Comparison of ENCODE assay signal across 26 cellular contexts in the genomic region with DNA sequence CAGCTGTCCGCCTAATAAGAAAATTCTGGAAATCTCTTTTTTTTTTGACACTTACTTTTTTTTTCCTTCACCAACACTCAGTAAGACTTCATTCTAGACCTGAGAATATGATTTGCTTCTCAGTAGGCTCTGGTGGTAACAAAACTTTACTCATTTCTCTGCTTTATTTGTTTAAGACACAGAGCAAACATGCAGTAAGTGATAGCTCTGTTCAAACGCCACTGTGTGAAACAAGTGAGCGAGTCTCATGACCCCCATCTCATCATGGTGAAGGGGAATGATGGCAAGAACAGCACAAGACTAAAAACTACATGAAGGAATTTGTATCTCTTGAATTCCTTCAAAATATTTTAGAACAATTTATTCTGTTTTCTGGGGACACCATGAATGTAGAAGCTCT.
DNase-seq lines count a peak whose midpoint lies in the region; ATAC-seq, FAIRE-seq and TF ChIP-seq lines count a peak whose summit lies in the region.
"Had no signal": no experiment of that assay in that cellular context is flagged by ENCODE, and none has a peak within 500 bp of the region (broad histone marks: within the 10 kb centered on the region; RNA-seq: fewer than 3 reads in every experiment).

No MANE protein-coding gene starts in this region.

- no TSS peak for BruUV-seq in HepG2 (replicated peaks; lab: Mats Ljungman, UMichigan)

- CTCF ChIA-PET in HepG2 (lab: Yijun Ruan, JAX; ENCODE audit: low intra/inter-chr PET ratio, low total read pairs) = no interaction called here

- WGBS in HepG2 (ENCODE audit: low lambda C conversion rate) = 24% methylated on average over 3 of the region's 3 CpGs
- WGBS in right lobe of liver (ENCODE audit: insufficient coverage, low coverage, low lambda C conversion rate, missing lambda C conversion rate) = 39% methylated on average over 3 of the region's 3 CpGs

- no peak overlapping the region for H3K9ac ChIP-seq in HepG2 (ENCODE audit: insufficient read depth, low read depth, low read length)
- H3K9ac ChIP-seq: BLaER1 had no signal

- H3K4me2 ChIP-seq in HepG2 (ENCODE audit: low read depth, low read length) = no peak overlapping the region
- H3K4me2 ChIP-seq: BLaER1, GM23338 had no signal

- H3K27me3 ChIP-seq in HepG2 (ENCODE audit: control insufficient read depth in 1 of 2, insufficient read depth in 2 of 2, low read length in 2 of 2) = no peaks in the 10 kb centered on the region; a peak in 1 of 5 replicates
- no peaks in the 10 kb centered on the region for H3K27me3 ChIP-seq in right lobe of liver
- H3K27me3 ChIP-seq: BLaER1, SJSA1 had no signal

- no peak for FAIRE-seq in HepG2 (lab: Jason Lieb, UNC)
- FAIRE-seq: D721Med, G401.6, GM12878 had no signal

- DNase-seq in HepG2 (ENCODE audit: low spot score) (peak; percentile 8), right lobe of liver (no peak), NCI-H345 treated with DMSO at 0.1 percent for 48 hours (lab: John Stamatoyannopoulos, UW; ENCODE audit: unreplicated experiment) (peak; percentile 3), NCI-H748 treated with DMSO at 0.1 percent for 48 hours (lab: John Stamatoyannopoulos, UW) (peak; percentile 19), GF-D8 (lab: John Stamatoyannopoulos, UW) (no peak), cardiac septum (ENCODE audit: low spot score) (no peak), hippocampal formation (lab: John Stamatoyannopoulos, UW) (no peak)
- DNase-seq: CD4-positive, CD25-positive, alpha-beta regulatory T cell; H9; Karpas-422; NCI-H1092 treated with DMSO at 0.1 percent for 48 hours; NCI-H1436 treated with DMSO at 0.1 percent for 48 hours; NCI-H2029; NCI-H2171; NCI-H446; NCI-H774; Right ventricle myocardium superior; RPMI8226; T-helper 2 cell had no signal

- H3K27ac ChIP-seq in HepG2 (ENCODE audit: extremely low read length, insufficient read depth, low read length) (no peak overlapping the region), right lobe of liver (no peak overlapping the region)
- H3K27ac ChIP-seq: BLaER1, HL-60, SJSA1 had no signal

- TF ChIP-seq POLR2A in HepG2 (IDR thresholded peaks at IDR 0.05; ENCODE audit: insufficient read depth in 1 of 2, low read depth in 2 of 2, low read length in 2 of 2) = no peak
- no peak for TF ChIP-seq POLR2A in right lobe of liver (IDR thresholded peaks at IDR 0.05)

- no peak for TF ChIP-seq RAD21 in HepG2 (CRISPR knock-in tag; IDR thresholded peaks at IDR 0.05)

- ATAC-seq in HepG2 = peak; percentile 51; the same call in 1 of the 3 replicates
- ATAC-seq in right lobe of liver = no peak
- ATAC-seq: GM12878, GM23338 had no signal

- H3K36me3 ChIP-seq in HepG2 (replicated peaks in 1 of 2; ENCODE audit: control insufficient read depth in 1 of 2, insufficient read depth in 2 of 2, low read length in 2 of 2) (no peaks in the 10 kb centered on the region), right lobe of liver (no peaks in the 10 kb centered on the region)
- H3K36me3 ChIP-seq: BLaER1, SJSA1 had no signal

- intact Hi-C loops in HepG2 (cut with micrococcal nuclease; ENCODE audit: unreplicated experiment) = no loop called here
- intact Hi-C loops in right lobe of liver (cut with DNase I) = no loop called here
- intact Hi-C loops in cardiac septum (cut with DNase I) = no loop called here

- no peaks in the 10 kb centered on the region for H3K79me2 ChIP-seq in HepG2 (ENCODE audit: insufficient read depth, low read length)

- H3K9me3 ChIP-seq in HepG2 (ENCODE audit: low read length) = no peaks in the 10 kb centered on the region
- H3K9me3 ChIP-seq in right lobe of liver = no peaks in the 10 kb centered on the region
- H3K9me3 ChIP-seq: BLaER1, SJSA1 had no signal

- H4K20me1 ChIP-seq in HepG2 (ENCODE audit: insufficient read depth, low read length) = no peaks in the 10 kb centered on the region
- H4K20me1 ChIP-seq: BLaER1 had no signal

- H3K4me1 ChIP-seq in HepG2 (ENCODE audit: insufficient read depth, low read length) = no peaks in the 10 kb centered on the region
- H3K4me1 ChIP-seq in right lobe of liver = no peaks in the 10 kb centered on the region
- H3K4me1 ChIP-seq: BLaER1, SJSA1 had no signal

- POLR2A ChIA-PET in HepG2 (lab: Yijun Ruan, JAX) = no interaction called here

- H3K4me3 ChIP-seq in HepG2 (replicated peaks in 1 of 3; ENCODE audit: insufficient read depth in 1 of 3, low read depth in 2 of 3, low read length in 3 of 3) = no peak overlapping the region
- no peak overlapping the region for H3K4me3 ChIP-seq in right lobe of liver
- H3K4me3 ChIP-seq: BLaER1, GM12878, GM23338, SJSA1 had no signal

- H2AFZ ChIP-seq in HepG2 (ENCODE audit: low read length) = no peak overlapping the region
- H2AFZ ChIP-seq: GM23338 had no signal

- no peak for TF ChIP-seq CTCF in HepG2 (CRISPR knock-in tag; IDR thresholded peaks at IDR 0.05)
- no peak for TF ChIP-seq CTCF in right lobe of liver (IDR thresholded peaks at IDR 0.05)

- TF ChIP-seq EP300 in HepG2 (IDR thresholded peaks at IDR 0.05; ENCODE audit: low read depth in 2 of 2, low read length in 2 of 2) (no peak), HepG2 (CRISPR knock-in tag; IDR thresholded peaks at IDR 0.05; ENCODE audit: borderline replicate concordance) (no peak)

- in situ Hi-C loops in HepG2 (cut with HindIII; ENCODE audit: extremely low pct_ligation_motif_present, low pct_unique_long_range_greater_than_20kb) = no loop called here

TF ChIP-seq in HepG2, 621 proteins besides CTCF, POLR2A, EP300 and RAD21 (continues in another document):
- TF ChIP-seq FOXA3 (CRISPR knock-in tag; IDR thresholded peaks at IDR 0.05) (0 out of 2 replicates have a peak, but pooled peaks have one; percentile 25), ZNF780A (CRISPR knock-in tag; IDR thresholded peaks at IDR 0.05) (no peak)
- TF ChIP-seq, protein P1, sequence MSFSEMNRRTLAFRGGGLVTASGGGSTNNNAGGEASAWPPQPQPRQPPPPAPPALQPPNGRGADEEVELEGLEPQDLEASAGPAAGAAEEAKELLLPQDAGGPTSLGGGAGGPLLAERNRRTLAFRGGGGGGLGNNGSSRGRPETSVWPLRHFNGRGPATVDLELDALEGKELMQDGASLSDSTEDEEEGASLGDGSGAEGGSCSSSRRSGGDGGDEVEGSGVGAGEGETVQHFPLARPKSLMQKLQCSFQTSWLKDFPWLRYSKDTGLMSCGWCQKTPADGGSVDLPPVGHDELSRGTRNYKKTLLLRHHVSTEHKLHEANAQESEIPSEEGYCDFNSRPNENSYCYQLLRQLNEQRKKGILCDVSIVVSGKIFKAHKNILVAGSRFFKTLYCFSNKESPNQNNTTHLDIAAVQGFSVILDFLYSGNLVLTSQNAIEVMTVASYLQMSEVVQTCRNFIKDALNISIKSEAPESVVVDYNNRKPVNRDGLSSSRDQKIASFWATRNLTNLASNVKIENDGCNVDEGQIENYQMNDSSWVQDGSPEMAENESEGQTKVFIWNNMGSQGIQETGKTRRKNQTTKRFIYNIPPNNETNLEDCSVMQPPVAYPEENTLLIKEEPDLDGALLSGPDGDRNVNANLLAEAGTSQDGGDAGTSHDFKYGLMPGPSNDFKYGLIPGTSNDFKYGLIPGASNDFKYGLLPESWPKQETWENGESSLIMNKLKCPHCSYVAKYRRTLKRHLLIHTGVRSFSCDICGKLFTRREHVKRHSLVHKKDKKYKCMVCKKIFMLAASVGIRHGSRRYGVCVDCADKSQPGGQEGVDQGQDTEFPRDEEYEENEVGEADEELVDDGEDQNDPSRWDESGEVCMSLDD (CRISPR knock-in tag; IDR thresholded peaks at IDR 0.05; ENCODE audit: borderline replicate concordance) = no peak
- TF ChIP-seq, protein P2, sequence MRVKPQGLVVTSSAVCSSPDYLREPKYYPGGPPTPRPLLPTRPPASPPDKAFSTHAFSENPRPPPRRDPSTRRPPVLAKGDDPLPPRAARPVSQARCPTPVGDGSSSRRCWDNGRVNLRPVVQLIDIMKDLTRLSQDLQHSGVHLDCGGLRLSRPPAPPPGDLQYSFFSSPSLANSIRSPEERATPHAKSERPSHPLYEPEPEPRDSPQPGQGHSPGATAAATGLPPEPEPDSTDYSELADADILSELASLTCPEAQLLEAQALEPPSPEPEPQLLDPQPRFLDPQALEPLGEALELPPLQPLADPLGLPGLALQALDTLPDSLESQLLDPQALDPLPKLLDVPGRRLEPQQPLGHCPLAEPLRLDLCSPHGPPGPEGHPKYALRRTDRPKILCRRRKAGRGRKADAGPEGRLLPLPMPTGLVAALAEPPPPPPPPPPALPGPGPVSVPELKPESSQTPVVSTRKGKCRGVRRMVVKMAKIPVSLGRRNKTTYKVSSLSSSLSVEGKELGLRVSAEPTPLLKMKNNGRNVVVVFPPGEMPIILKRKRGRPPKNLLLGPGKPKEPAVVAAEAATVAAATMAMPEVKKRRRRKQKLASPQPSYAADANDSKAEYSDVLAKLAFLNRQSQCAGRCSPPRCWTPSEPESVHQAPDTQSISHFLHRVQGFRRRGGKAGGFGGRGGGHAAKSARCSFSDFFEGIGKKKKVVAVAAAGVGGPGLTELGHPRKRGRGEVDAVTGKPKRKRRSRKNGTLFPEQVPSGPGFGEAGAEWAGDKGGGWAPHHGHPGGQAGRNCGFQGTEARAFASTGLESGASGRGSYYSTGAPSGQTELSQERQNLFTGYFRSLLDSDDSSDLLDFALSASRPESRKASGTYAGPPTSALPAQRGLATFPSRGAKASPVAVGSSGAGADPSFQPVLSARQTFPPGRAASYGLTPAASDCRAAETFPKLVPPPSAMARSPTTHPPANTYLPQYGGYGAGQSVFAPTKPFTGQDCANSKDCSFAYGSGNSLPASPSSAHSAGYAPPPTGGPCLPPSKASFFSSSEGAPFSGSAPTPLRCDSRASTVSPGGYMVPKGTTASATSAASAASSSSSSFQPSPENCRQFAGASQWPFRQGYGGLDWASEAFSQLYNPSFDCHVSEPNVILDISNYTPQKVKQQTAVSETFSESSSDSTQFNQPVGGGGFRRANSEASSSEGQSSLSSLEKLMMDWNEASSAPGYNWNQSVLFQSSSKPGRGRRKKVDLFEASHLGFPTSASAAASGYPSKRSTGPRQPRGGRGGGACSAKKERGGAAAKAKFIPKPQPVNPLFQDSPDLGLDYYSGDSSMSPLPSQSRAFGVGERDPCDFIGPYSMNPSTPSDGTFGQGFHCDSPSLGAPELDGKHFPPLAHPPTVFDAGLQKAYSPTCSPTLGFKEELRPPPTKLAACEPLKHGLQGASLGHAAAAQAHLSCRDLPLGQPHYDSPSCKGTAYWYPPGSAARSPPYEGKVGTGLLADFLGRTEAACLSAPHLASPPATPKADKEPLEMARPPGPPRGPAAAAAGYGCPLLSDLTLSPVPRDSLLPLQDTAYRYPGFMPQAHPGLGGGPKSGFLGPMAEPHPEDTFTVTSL (CRISPR knock-in tag; IDR thresholded peaks at IDR 0.05; ENCODE audit: borderline replicate concordance) = no peak

Comparison
In these comparisons a context has a peak if more than half of its experiments do, and no peak if none do; other contexts are left out.
1. DNase-seq: peak in HepG2 (single experiment), NCI-H345 treated with DMSO at 0.1 percent for 48 hours (single experiment) and NCI-H748 treated with DMSO at 0.1 percent for 48 hours (single experiment); none in right lobe of liver (0 of 3), GF-D8 (single experiment), cardiac septum (single experiment) and hippocampal formation (0 of 2).